In genomic region chr19:11094520-11094894, GRCh38 we compare ENCODE assay signal across 1 cellular context.
TF ChIP-seq lines count a peak whose summit lies in the region.

No MANE protein-coding gene starts in this region.

TF ChIP-seq in GM12878, 131 proteins besides CTCF, POLR2A, EP300 and RAD21 (continued from another document):
- TF ChIP-seq ZBTB33 (IDR thresholded peaks at IDR 0.05) (no peak), NFXL1 (IDR thresholded peaks at IDR 0.05; ENCODE audit: borderline replicate concordance) (no peak), IKZF2 (IDR thresholded peaks at IDR 0.05) (no peak), TCF12 (IDR thresholded peaks at IDR 0.05; ENCODE audit: low read depth, low read length) (no peak), ZNF274 (IDR thresholded peaks at IDR 0.05; ENCODE audit: insufficient read depth, insufficient read length) (no peak), REST (IDR thresholded peaks at IDR 0.05; ENCODE audit: low read depth, low read length) (no peak), ZBTB4 (CRISPR knock-in tag; IDR thresholded peaks at IDR 0.05) (no peak), SREBF1 (IDR thresholded peaks at IDR 0.05; ENCODE audit: low read length) (no peak), RFX5 (IDR thresholded peaks at IDR 0.05; ENCODE audit: low read depth, low read length) (no peak)
